ENCODE assay signal across 9 cellular contexts in genomic region chr22:30277547-30278344, GRCh38. TPM values are rescaled to one million over a fixed set of nuclear protein-coding genes. Genes with fewer than 3 reads are reported as not detected.
DNase-seq lines count a peak whose midpoint lies in the region; ATAC-seq and TF ChIP-seq lines count a peak whose summit lies in the region.
"Had no signal": no experiment of that assay in that cellular context is flagged by ENCODE, and none has a peak within 500 bp of the region (broad histone marks: within the 10 kb centered on the region; RNA-seq: fewer than 3 reads in every experiment).

No MANE protein-coding gene starts in this region.

- H3K9me3 ChIP-seq in skeletal muscle tissue (ENCODE audit: control insufficient read depth in 3 of 3, low read length in 3 of 3) (no peaks in the 10 kb centered on the region), BE2C (no peaks in the 10 kb centered on the region)

- H3K9ac ChIP-seq in skeletal muscle tissue (ENCODE audit: low read depth in 1 of 3, low read length in 3 of 3) = no peak overlapping the region

- ATAC-seq in HG03457 (IDR thresholded peaks at IDR 0.05; ENCODE audit: unreplicated experiment) (no peak), GM21390 (IDR thresholded peaks at IDR 0.05; ENCODE audit: unreplicated experiment) (no peak)

- H3K4me1 ChIP-seq in skeletal muscle tissue (ENCODE audit: control insufficient read depth in 3 of 3, insufficient read depth in 3 of 3, low read length in 3 of 3) (peaks cover 0 to 17% (median 6%) of the 10 kb centered on the region in 3 donors), BE2C (no peaks in the 10 kb centered on the region)

- H3K4me3 ChIP-seq in skeletal muscle tissue (ENCODE audit: low read length in 3 of 3) (peak overlapping the region in 1 of 3 donors; percentile 6), BE2C (ENCODE audit: low read depth, low read length) (no peak overlapping the region)
- H3K4me3 ChIP-seq: PC-9 had no signal

- H3K27me3 ChIP-seq in skeletal muscle tissue (ENCODE audit: control insufficient read depth in 3 of 3, insufficient read depth in 3 of 3, low read length in 3 of 3) (peaks cover 4 to 15% (median 12%) of the 10 kb centered on the region in 3 donors), BE2C (no peaks in the 10 kb centered on the region)

- no peaks in the 10 kb centered on the region for H3K36me3 ChIP-seq in skeletal muscle tissue (ENCODE audit: control insufficient read depth in 3 of 3, insufficient read depth in 3 of 3, low read length in 3 of 3)
- H3K36me3 ChIP-seq in BE2C = no peaks in the 10 kb centered on the region

- peak; percentile 50 for DNase-seq in GOT3 (lab: John Stamatoyannopoulos, UW)
- peak; percentile 55 for DNase-seq in T1000 (lab: John Stamatoyannopoulos, UW)
- peak; percentile 32 for DNase-seq in foreskin melanocyte
- no peak for DNase-seq in BE2C
- DNase-seq in NCI-H1105 (lab: John Stamatoyannopoulos, UW) = no peak

- H3K27ac ChIP-seq in skeletal muscle tissue (ENCODE audit: low read depth, low read length) = peak overlapping the region; percentile 18
- H3K27ac ChIP-seq: PC-9 had no signal

- no peak for TF ChIP-seq CTCF in BE2C (IDR thresholded peaks at IDR 0.05; ENCODE audit: low read depth, low read length)

RNA-seq across cellular contexts. Expression of gene OSM, which starts 11.1 kb away (rescaled TPM):
- 0.52 TPM for total RNA-seq in skeletal muscle tissue
- polyA plus RNA-seq in BE2C (2012; ENCODE audit: insufficient read depth, insufficient read length, low read depth) = not detected
- total RNA-seq: PC-9 had no signal

RNA-seq across cellular contexts. Expression of gene CASTOR1, which starts 11.6 kb away (rescaled TPM):
- total RNA-seq in skeletal muscle tissue = 2.6 TPM
- 3.8 TPM for polyA plus RNA-seq in BE2C (2012; ENCODE audit: insufficient read depth, insufficient read length, low read depth)

RNA-seq across cellular contexts. Expression of gene LIF, which starts 31.2 kb away (rescaled TPM):
- 0.52 TPM for total RNA-seq in skeletal muscle tissue
- 1.8 TPM for polyA plus RNA-seq in BE2C (2012; ENCODE audit: insufficient read depth, insufficient read length, low read depth)

RNA-seq across cellular contexts. Expression of gene TBC1D10A, which starts 49.0 kb away (rescaled TPM):
- 7.3 TPM for total RNA-seq in skeletal muscle tissue
- polyA plus RNA-seq in BE2C (2012; ENCODE audit: insufficient read depth, insufficient read length, low read depth) = 2.9 TPM

Comparison
In these comparisons a context has a peak if more than half of its experiments do, and no peak if none do; other contexts are left out.
1. DNase-seq: peak in GOT3 (single experiment), T1000 (single experiment) and foreskin melanocyte (single experiment); none in BE2C (single experiment) and NCI-H1105 (single experiment).